In genomic region chr10:80945267-80945880, GRCh38 we compare ENCODE assay signal across 8 cellular contexts.
A peak's percentile ranks its signal among the peaks of the same experiment; 100 is the strongest.
DNase-seq lines count a peak whose midpoint lies in the region; ATAC-seq and TF ChIP-seq lines count a peak whose summit lies in the region.

No MANE protein-coding gene starts in this region.

- peaks cover 5% of the 10 kb centered on the region for H3K36me3 Mint-ChIP-seq in WTC11

- no peak overlapping the region for H3K4me3 ChIP-seq in lower lobe of right lung

- no peaks in the 10 kb centered on the region for H3K9me3 ChIP-seq in lower lobe of right lung

- H3K9me3 Mint-ChIP-seq in WTC11 = peaks cover 3% of the 10 kb centered on the region

- peaks cover 48% of the 10 kb centered on the region for H3K4me1 Mint-ChIP-seq in WTC11

- no peaks in the 10 kb centered on the region for H3K4me1 ChIP-seq in lower lobe of right lung

- peak; percentile 45; the same call in 1 of the 2 replicates for TF ChIP-seq CTCF in WTC11 (IDR thresholded peaks at IDR 0.05)
- TF ChIP-seq CTCF in lower lobe of right lung (IDR thresholded peaks at IDR 0.05) = peak; percentile 47

- POLR2A ChIA-PET in WTC11 (lab: Charles Lee) = no interaction called here

- H3K27ac ChIP-seq in lower lobe of right lung = no peak overlapping the region

- no peaks in the 10 kb centered on the region for H3K27me3 ChIP-seq in lower lobe of right lung (ENCODE audit: low read depth)

- ATAC-seq in GM18502 (IDR thresholded peaks at IDR 0.05; ENCODE audit: poor library complexity, unreplicated experiment) (peak; percentile 97), HG03025 (IDR thresholded peaks at IDR 0.05; ENCODE audit: low FRiP score, unreplicated experiment) (peak; percentile 72), WTC11 (peak; percentile 98), lower lobe of right lung (no peak), HG03521 (IDR thresholded peaks at IDR 0.05; ENCODE audit: unreplicated experiment) (no peak)

- no peak overlapping the region for H3K4me3 Mint-ChIP-seq in WTC11

- no peak overlapping the region for H3K27ac Mint-ChIP-seq in WTC11

- CTCF ChIA-PET in WTC11 (lab: Charles Lee) = interaction anchor here (0.6 to 3.7 kb wide), 31 partner anchors 10 to 346 kb away, joined by 3 to 47 read pairs (median 4); no protein-coding TSS in a partner anchor

- DNase-seq in WTC11 (ENCODE audit: low spot score) (no peak), lower lobe of right lung (no peak), NCI-H446 (lab: John Stamatoyannopoulos, UW) (no peak), NCI-H1436 treated with DMSO at 0.1 percent for 48 hours (lab: John Stamatoyannopoulos, UW) (no peak)
- DNase-seq in stimulated activated CD4-positive, alpha-beta T cell treated with anti-CD3 and anti-CD28 coated beads, Interleukin-15, amount 100 ng/mL, for 24 hours = no peak

- H3K27me3 Mint-ChIP-seq in WTC11 (ENCODE audit: low read depth) = no peaks in the 10 kb centered on the region; the same call in 1 of the 2 replicates

- intact Hi-C loops in lower lobe of right lung (cut with DNase I) = no loop called here

- no peaks in the 10 kb centered on the region for H3K36me3 ChIP-seq in lower lobe of right lung

TF ChIP-seq in WTC11, 78 proteins besides CTCF, POLR2A, EP300 and RAD21:
- TF ChIP-seq ESRRA (CRISPR knock-in tag; IDR thresholded peaks at IDR 0.05; ENCODE audit: borderline replicate concordance) (no peak), NR3C1 (CRISPR knock-in tag; conservative IDR thresholded peaks at IDR 0.05; ENCODE audit: low read depth) (no peak), NFE2L1 (CRISPR knock-in tag; IDR thresholded peaks at IDR 0.05) (no peak), ZNF263 (CRISPR knock-in tag; IDR thresholded peaks at IDR 0.05; ENCODE audit: low read depth) (no peak), ZNF317 (CRISPR knock-in tag; IDR thresholded peaks at IDR 0.05; ENCODE audit: borderline replicate concordance, low read depth) (no peak), TEAD1 (CRISPR knock-in tag; IDR thresholded peaks at IDR 0.05) (no peak), TCF7 (CRISPR knock-in tag; IDR thresholded peaks at IDR 0.05; ENCODE audit: low read depth) (no peak), ZNF512 (CRISPR knock-in tag; IDR thresholded peaks at IDR 0.05; ENCODE audit: borderline replicate concordance) (no peak)

Comparison
In these comparisons a context has a peak if more than half of its experiments do, and no peak if none do; other contexts are left out.
1. ATAC-seq: peak in GM18502 (single experiment), HG03025 (single experiment) and WTC11 (single experiment); none in lower lobe of right lung (0 of 2) and HG03521 (single experiment).